Comparison of ENCODE assay signal across 17 cellular contexts in genomic region chr2:10990561-10991111, GRCh38.
DNase-seq lines count a peak whose midpoint lies in the region; ATAC-seq and TF ChIP-seq lines count a peak whose summit lies in the region.
"Had no signal": no experiment of that assay in that cellular context is flagged by ENCODE, and none has a peak within 500 bp of the region (broad histone marks: within the 10 kb centered on the region; RNA-seq: fewer than 3 reads in every experiment).

No MANE protein-coding gene starts in this region.

- no peaks in the 10 kb centered on the region for H3K9me3 ChIP-seq in heart right ventricle

- no peak for TF ChIP-seq CTCF in heart right ventricle (IDR thresholded peaks at IDR 0.05)

- no peak for ATAC-seq in heart right ventricle
- no peak for ATAC-seq in activated T-helper 17 cell treated with anti-CD3 and anti-CD28 coated beads, Interleukin-2, amount 50 U/mL, for 72 hours (replicated peaks)

- WGBS in heart right ventricle, 2 donors, result 84 to 91% methylated on average over 5 of the region's 5 CpGs

- peaks cover 0 to 6% (median 0%) of the 10 kb centered on the region in 9 donors for H3K4me1 ChIP-seq in heart right ventricle

- intact Hi-C loops in cardiac septum (cut with DNase I) (no loop called here), heart right ventricle (cut with DNase I) (no loop called here)

- no peaks in the 10 kb centered on the region for H3K4me1 Mint-ChIP-seq in activated T-helper 17 cell treated with anti-CD3 and anti-CD28 coated beads, Interleukin-2, amount 50 U/mL, for 72 hours

- peaks cover 8% of the 10 kb centered on the region for H3K27me3 Mint-ChIP-seq in activated T-helper 17 cell treated with anti-CD3 and anti-CD28 coated beads, Interleukin-2, amount 50 U/mL, for 72 hours

- H3K36me3 ChIP-seq in heart right ventricle, result no peaks in the 10 kb centered on the region

- H3K4me3 ChIP-seq in heart right ventricle, result no peak overlapping the region

- DNase-seq in cardiac septum (ENCODE audit: low spot score) (peak; percentile 59), heart right ventricle (no peak), MV-4-11 (lab: John Stamatoyannopoulos, UW) (peak; percentile 38), mesenteric fat pad (ENCODE audit: low spot score) (peak; percentile 62), NCI-H1436 treated with DMSO at 0.1 percent for 48 hours (lab: John Stamatoyannopoulos, UW) (no peak), NCI-H524 treated with DMSO at 0.1 percent for 48 hours (lab: John Stamatoyannopoulos, UW) (no peak)
- DNase-seq: DMS79, KG1, NCI-H1048, NCI-H1436, NCI-H2029, NCI-H345, NCI-H526, RPMI8226, SHP77 treated with DMSO at 0.1 percent for 48 hours had no signal

- H3K27ac ChIP-seq in heart right ventricle, result no peak overlapping the region

- no peak overlapping the region for H3K4me3 Mint-ChIP-seq in activated T-helper 17 cell treated with anti-CD3 and anti-CD28 coated beads, Interleukin-2, amount 50 U/mL, for 72 hours
- H3K4me3 Mint-ChIP-seq: CD14-positive monocyte had no signal

- no peaks in the 10 kb centered on the region for H3K9me3 Mint-ChIP-seq in activated T-helper 17 cell treated with anti-CD3 and anti-CD28 coated beads, Interleukin-2, amount 50 U/mL, for 72 hours

- H3K27me3 ChIP-seq in heart right ventricle, result peaks cover 0 to 20% (median 0%) of the 10 kb centered on the region in 7 donors

- H3K36me3 Mint-ChIP-seq in activated T-helper 17 cell treated with anti-CD3 and anti-CD28 coated beads, Interleukin-2, amount 50 U/mL, for 72 hours (ENCODE audit: low read depth), result no peaks in the 10 kb centered on the region
- H3K36me3 Mint-ChIP-seq: CD14-positive monocyte had no signal

- no peak overlapping the region for H3K27ac Mint-ChIP-seq in activated T-helper 17 cell treated with anti-CD3 and anti-CD28 coated beads, Interleukin-2, amount 50 U/mL, for 72 hours
- H3K27ac Mint-ChIP-seq: CD14-positive monocyte had no signal

Comparison
In these comparisons a context has a peak if more than half of its experiments do, and no peak if none do; other contexts are left out.
1. DNase-seq: peak in cardiac septum (single experiment), MV-4-11 (single experiment) and mesenteric fat pad (single experiment); none in heart right ventricle (0 of 2), NCI-H1436 treated with DMSO at 0.1 percent for 48 hours (single experiment) and NCI-H524 treated with DMSO at 0.1 percent for 48 hours (single experiment).